Comparison of ENCODE assay signal across 17 cellular contexts in genomic region chr1:183514235-183514634, GRCh38. TPM values are rescaled to one million over a fixed set of nuclear protein-coding genes. Genes with fewer than 3 reads are reported as not detected.
DNase-seq lines count a peak whose midpoint lies in the region; ATAC-seq, FAIRE-seq and TF ChIP-seq lines count a peak whose summit lies in the region.
"Had no signal": no experiment of that assay in that cellular context is flagged by ENCODE, and none has a peak within 500 bp of the region (broad histone marks: within the 10 kb centered on the region; RNA-seq: fewer than 3 reads in every experiment).

No MANE protein-coding gene starts in this region.

- DNase-seq in mammary epithelial cell (no peak), breast epithelium (ENCODE audit: low spot score in 2 of 2) (no peak), SJSA1 (ENCODE audit: low read depth in 1 of 2, low spot score in 2 of 2) (peak in 1 of 2 experiments; percentile 1), keratinocyte (ENCODE audit: low read depth, low spot score) (no peak), HCEC 1CT (no peak), OCI-M2 (lab: John Stamatoyannopoulos, UW; ENCODE audit: unreplicated experiment) (no peak), left cardiac atrium (no peak)
- DNase-seq: 8988T, GOT3, MM.1S, NCI-H1105 treated with DMSO at 0.1 percent for 48 hours, NCI-H187, NCI-H446, RPMI8226 had no signal

- H3K79me2 ChIP-seq in mammary epithelial cell (ENCODE audit: insufficient read depth, low read length) (peaks cover 58% of the 10 kb centered on the region), keratinocyte (ENCODE audit: control insufficient read depth, insufficient read depth, low read length) (peaks cover 28% of the 10 kb centered on the region)

- intact Hi-C loops in mammary epithelial cell (cut with micrococcal nuclease) (no loop called here), breast epithelium (cut with DNase I; ENCODE audit: low total_unique reads) (no loop called here), left cardiac atrium (cut with DNase I) (no loop called here)

- dilution Hi-C loops in mammary epithelial cell (cut with HindIII; ENCODE audit: low sequenced_read_pairs) (no loop called here), keratinocyte (cut with MboI; ENCODE audit: extremely low pct_ligation_motif_present, low sequenced_read_pairs) (no loop called here)

- no peaks in the 10 kb centered on the region for H3K27me3 ChIP-seq in mammary epithelial cell (ENCODE audit: insufficient read depth, low read length)
- H3K27me3 ChIP-seq in breast epithelium = no peaks in the 10 kb centered on the region
- no peaks in the 10 kb centered on the region for H3K27me3 ChIP-seq in SJSA1 (replicated peaks)
- H3K27me3 ChIP-seq in keratinocyte (ENCODE audit: control insufficient read depth, extremely low read depth, insufficient read depth, low read length) = no peaks in the 10 kb centered on the region

- FAIRE-seq in keratinocyte (lab: Jason Lieb, UNC) = no peak
- FAIRE-seq: GM12892, GM19239 had no signal

- no TSS peak for BruUV-seq in mammary epithelial cell (replicated peaks; lab: Mats Ljungman, UMichigan)

- H3K27ac ChIP-seq in mammary epithelial cell (ENCODE audit: insufficient read depth, low read depth, low read length) (peak overlapping the region; percentile 50), breast epithelium (no peak overlapping the region), SJSA1 (peak overlapping the region; percentile 64), keratinocyte (ENCODE audit: control insufficient read depth, insufficient read depth, low read length) (peak overlapping the region; percentile 33)

- peaks cover 5% of the 10 kb centered on the region for H3K36me3 ChIP-seq in mammary epithelial cell (ENCODE audit: insufficient read depth, low read length)
- no peaks in the 10 kb centered on the region for H3K36me3 ChIP-seq in breast epithelium
- H3K36me3 ChIP-seq in SJSA1 = peaks cover 25% of the 10 kb centered on the region
- peaks cover 0 to 3% of the 10 kb centered on the region in 2 experiments for H3K36me3 ChIP-seq in keratinocyte (ENCODE audit: control insufficient read depth in 2 of 2, extremely low read depth in 1 of 2, insufficient read depth in 2 of 2, low read length in 2 of 2)

- TF ChIP-seq POLR2A in breast epithelium (IDR thresholded peaks at IDR 0.05) = no peak

- H4K20me1 ChIP-seq in mammary epithelial cell (ENCODE audit: insufficient read depth, low read length) = no peaks in the 10 kb centered on the region
- no peaks in the 10 kb centered on the region for H4K20me1 ChIP-seq in keratinocyte (ENCODE audit: control insufficient read depth, extremely low read depth, insufficient read depth, low read length)

- in situ Hi-C loops in mammary epithelial cell (cut with MboI; ENCODE audit: low sequenced_read_pairs in 2 of 2) = no loop called here

- ATAC-seq in GM21390 (IDR thresholded peaks at IDR 0.05; ENCODE audit: unreplicated experiment) = no peak
- ATAC-seq in left cardiac atrium = no peak

- H3K4me3 ChIP-seq in mammary epithelial cell (replicated peaks in 1 of 3; ENCODE audit: insufficient read depth in 1 of 3, low read depth in 2 of 3, low read length in 3 of 3) (no peak overlapping the region), breast epithelium (no peak overlapping the region), SJSA1 (no peak overlapping the region), keratinocyte (ENCODE audit: control insufficient read depth in 2 of 3, extremely low read depth in 1 of 3, insufficient read depth in 2 of 3, low read depth in 1 of 3, low read length in 3 of 3) (no peak overlapping the region)

- H3K9me3 ChIP-seq in mammary epithelial cell (replicated peaks; ENCODE audit: insufficient read depth, low read length) = no peaks in the 10 kb centered on the region
- no peaks in the 10 kb centered on the region for H3K9me3 ChIP-seq in breast epithelium
- no peaks in the 10 kb centered on the region for H3K9me3 ChIP-seq in SJSA1 (replicated peaks)
- H3K9me3 ChIP-seq in keratinocyte (ENCODE audit: control insufficient read depth, low read depth, low read length) = no peaks in the 10 kb centered on the region

- no peak overlapping the region for H2AFZ ChIP-seq in mammary epithelial cell (ENCODE audit: low read depth, low read length)
- no peak overlapping the region for H2AFZ ChIP-seq in keratinocyte (ENCODE audit: control insufficient read depth, low read length)

- no peaks in the 10 kb centered on the region for H3K9me1 ChIP-seq in keratinocyte (ENCODE audit: control insufficient read depth, extremely low read depth, insufficient read depth, low read length)

- TF ChIP-seq CTCF in mammary epithelial cell (conservative IDR thresholded peaks at IDR 0.05 in 1 of 2, IDR thresholded peaks at IDR 0.05 in 1 of 2; ENCODE audit: extremely low read depth in 1 of 2, insufficient read depth in 1 of 2, low read depth in 1 of 2, low read length in 2 of 2) (no peak), breast epithelium (IDR thresholded peaks at IDR 0.05) (no peak), keratinocyte (optimal IDR thresholded peaks at IDR 0.05 in 1 of 3, IDR thresholded peaks at IDR 0.05 in 1 of 3, conservative IDR thresholded peaks at IDR 0.05 in 1 of 3; ENCODE audit: extremely low read depth in 1 of 3, insufficient read depth in 2 of 3, low read length in 3 of 3) (no peak)

- H3K4me2 ChIP-seq in mammary epithelial cell (ENCODE audit: insufficient read depth, low read depth, low read length) (peak overlapping the region; percentile 24), keratinocyte (ENCODE audit: control insufficient read depth, extremely low read depth, insufficient read depth, low read depth, low read length) (no peak overlapping the region)

- H3K9ac ChIP-seq in mammary epithelial cell (ENCODE audit: insufficient read depth, low read length) (no peak overlapping the region), keratinocyte (ENCODE audit: control insufficient read depth, extremely low read depth, insufficient read depth, low read length) (no peak overlapping the region)

- CTCF ChIA-PET in mammary epithelial cell (lab: Charles Lee; ENCODE audit: low non-redundant PET) = no interaction called here

- H3K4me1 ChIP-seq in mammary epithelial cell (ENCODE audit: insufficient read depth, low read length) (peaks cover 33% of the 10 kb centered on the region), breast epithelium (no peaks in the 10 kb centered on the region), SJSA1 (replicated peaks) (peaks cover 18% of the 10 kb centered on the region), keratinocyte (ENCODE audit: control insufficient read depth, extremely low read depth, insufficient read depth, low read length) (peaks cover 20% of the 10 kb centered on the region)

- 93% methylated on average over 1 of the region's 1 CpG for WGBS in mammary epithelial cell (ENCODE audit: low coverage, missing lambda C conversion rate)

RNA-seq across cellular contexts. Expression of gene SMG7, which starts 41.9 kb away (rescaled TPM):
- total RNA-seq in mammary epithelial cell = 10 to 100 TPM; 31.8 to 64.2 TPM
- 37.7 TPM for polyA plus RNA-seq in mammary epithelial cell
- 82.6 TPM for polyA minus RNA-seq in mammary epithelial cell
- total RNA-seq in breast epithelium = 10 to 100 TPM; 34.6 to 46.5 (median 43.3) TPM
- total RNA-seq in SJSA1 (2014; rRNA removed; shearing (Covaris generic)) = 5.9 and 21.0 TPM in 2 replicates
- 27.5 to 43.6 TPM (median 38.2 TPM) in 3 replicates for polyA plus RNA-seq in keratinocyte
- polyA plus RNA-seq in keratinocyte (2011; ENCODE audit: low read depth) = 29.1 TPM
- 27.7 and 42.4 TPM in 2 replicates for polyA plus RNA-seq in keratinocyte (2011; cell fraction: cytosol; rRNA removed)
- polyA plus RNA-seq in keratinocyte (2011; cell fraction: nucleus; rRNA removed) = 40.3 and 41.2 TPM in 2 replicates
- 24.1 and 29.8 TPM in 2 replicates for polyA plus RNA-seq in keratinocyte (2012; ENCODE audit: low replicate concordance)
- 71.7 to 96.5 TPM (median 80.9 TPM) in 3 replicates for polyA minus RNA-seq in keratinocyte
- 27.6 TPM for polyA minus RNA-seq in keratinocyte (2011; cell fraction: cytosol; rRNA and poly(A)+ RNA removed)
- polyA minus RNA-seq in keratinocyte (2011; cell fraction: nucleus; rRNA and poly(A)+ RNA removed) = 32.7 and 62.5 TPM in 2 replicates
- 10 to 100 TPM; 35.7 to 41.8 TPM for total RNA-seq in left cardiac atrium

Comparison
In these comparisons a context has a peak if more than half of its experiments do, and no peak if none do; other contexts are left out.
1. H3K27ac ChIP-seq: peak in mammary epithelial cell (single experiment), SJSA1 (single experiment) and keratinocyte (single experiment); none in breast epithelium (0 of 2).